9 cellular contexts compared by ENCODE assay signal in the genomic region with DNA sequence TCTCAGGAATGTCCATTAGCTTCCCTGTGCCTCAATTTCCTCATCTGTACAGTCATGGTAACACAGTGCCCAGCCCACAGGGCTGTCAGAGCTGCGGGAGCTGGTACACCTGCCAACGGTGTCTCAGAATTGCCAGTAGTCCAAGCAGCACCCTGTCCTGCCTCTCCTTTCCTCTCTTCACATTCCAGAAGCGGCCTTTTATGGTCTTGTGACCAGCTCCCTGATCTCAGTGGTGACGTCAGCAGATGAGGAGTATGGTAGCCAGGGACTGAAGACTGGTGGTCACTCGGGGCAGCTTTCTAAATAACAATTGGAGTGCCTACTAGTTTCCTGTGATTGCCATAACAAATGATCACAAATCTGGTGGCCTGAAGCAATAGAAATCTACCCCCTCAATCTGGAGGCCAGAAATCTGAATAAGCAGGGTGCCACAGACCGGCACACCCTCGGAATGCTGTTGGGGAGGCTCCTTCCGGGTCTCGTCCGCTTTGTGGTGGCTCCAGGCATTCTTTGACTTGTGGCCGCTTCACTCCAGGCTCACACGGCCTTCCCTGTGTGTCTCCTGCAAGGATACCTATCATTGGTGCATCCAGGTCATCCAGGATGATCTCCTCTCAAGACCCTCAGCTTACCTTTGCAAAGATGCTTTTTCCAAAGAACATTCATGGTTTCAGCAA. TPM values are rescaled to one million over a fixed set of nuclear protein-coding genes. Genes with fewer than 3 reads are reported as not detected.
DNase-seq lines count a peak whose midpoint lies in the region; ATAC-seq, FAIRE-seq and TF ChIP-seq lines count a peak whose summit lies in the region.
"Had no signal": no experiment of that assay in that cellular context is flagged by ENCODE, and none has a peak within 500 bp of the region (broad histone marks: within the 10 kb centered on the region; RNA-seq: fewer than 3 reads in every experiment).

No MANE protein-coding gene starts in this region.

- peak overlapping the region; percentile 99 for H3K27ac Mint-ChIP-seq in activated T-cell treated with anti-CD3 and anti-CD28 coated beads, Interleukin-2, amount 50 U/mL, for 24 hours
- H3K27ac Mint-ChIP-seq in activated T-helper 1 cell treated with anti-CD3 and anti-CD28 coated beads, Interleukin-12 subunit alpha, Interleukin-12 subunit beta, Interleukin-2, Interleukin-4 antibody, amounts not matched to agents 30 ng/mL and 10 ng/mL and 1 ng/mL, durations not matched to agents 14 hours and 24 hours and 36 hours, result peak overlapping the region; percentile 99
- H3K27ac Mint-ChIP-seq in stimulated activated memory B cell treated with anti-CD40 and anti-IgM and Interleukin-4, amounts not matched to agents 10 μg/mL and 1 μg/mL and 100 μg/mL, for 72 hours, result no peak overlapping the region

- no peak for DNase-seq in activated T-cell treated with anti-CD3 and anti-CD28 coated beads, Interleukin-2, amount 50 U/mL, for 24 hours
- no peak for DNase-seq in activated T-cell treated with anti-CD3 and anti-CD28 coated beads, Interleukin-2, amount 50 U/mL, for 48 hours
- DNase-seq in activated T-helper 1 cell treated with anti-CD3 and anti-CD28 coated beads, Interleukin-12 subunit alpha, Interleukin-12 subunit beta, Interleukin-2, Interleukin-4 antibody, amounts not matched to agents 30 ng/mL and 10 ng/mL and 1 ng/mL, durations not matched to agents 14 hours and 24 hours and 36 hours (ENCODE audit: low spot score), result no peak
- DNase-seq in foreskin melanocyte (peak; percentile 42), left lobe of liver (ENCODE audit: low spot score) (no peak), H54 (ENCODE audit: insufficient read length, low spot score) (no peak)
- no peak for DNase-seq in stimulated activated CD4-positive, alpha-beta T cell treated with anti-CD3 and anti-CD28 coated beads, Interleukin-2, amount 100 ng/mL, for 48 hours
- DNase-seq: activated gamma-delta T cell treated with Interleukin-2 at 50 U/mL for 16 hours had no signal

- intact Hi-C loops in activated T-helper 1 cell treated with anti-CD3 and anti-CD28 coated beads, Interleukin-12 subunit alpha, Interleukin-12 subunit beta, Interleukin-2, Interleukin-4 antibody, amounts not matched to agents 30 ng/mL and 10 ng/mL and 1 ng/mL, durations not matched to agents 14 hours and 24 hours and 36 hours (cut with micrococcal nuclease), result loop anchor here (2.0 kb wide), 1 partner anchor 194 kb away; the partner anchor contains the start of gene CTTN

- no peak for ATAC-seq in stimulated activated memory B cell treated with anti-CD40 and anti-IgM and Interleukin-4, amounts not matched to agents 10 μg/mL and 1 μg/mL and 100 μg/mL, for 72 hours
- ATAC-seq in left lobe of liver, result no peak

- H3K36me3 Mint-ChIP-seq in activated T-cell treated with anti-CD3 and anti-CD28 coated beads, Interleukin-2, amount 50 U/mL, for 24 hours (ENCODE audit: low read depth), result peaks cover 64% of the 10 kb centered on the region
- H3K36me3 Mint-ChIP-seq in activated T-helper 1 cell treated with anti-CD3 and anti-CD28 coated beads, Interleukin-12 subunit alpha, Interleukin-12 subunit beta, Interleukin-2, Interleukin-4 antibody, amounts not matched to agents 30 ng/mL and 10 ng/mL and 1 ng/mL, durations not matched to agents 14 hours and 24 hours and 36 hours (ENCODE audit: low read depth), result peaks cover 49% of the 10 kb centered on the region
- peaks cover 48% of the 10 kb centered on the region for H3K36me3 Mint-ChIP-seq in stimulated activated memory B cell treated with anti-CD40 and anti-IgM and Interleukin-4, amounts not matched to agents 10 μg/mL and 1 μg/mL and 100 μg/mL, for 72 hours

- peak overlapping the region; percentile 97 for H3K4me3 Mint-ChIP-seq in activated T-cell treated with anti-CD3 and anti-CD28 coated beads, Interleukin-2, amount 50 U/mL, for 24 hours
- H3K4me3 Mint-ChIP-seq in activated T-helper 1 cell treated with anti-CD3 and anti-CD28 coated beads, Interleukin-12 subunit alpha, Interleukin-12 subunit beta, Interleukin-2, Interleukin-4 antibody, amounts not matched to agents 30 ng/mL and 10 ng/mL and 1 ng/mL, durations not matched to agents 14 hours and 24 hours and 36 hours, result peak overlapping the region; percentile 99
- peak overlapping the region; percentile 90 for H3K4me3 Mint-ChIP-seq in stimulated activated memory B cell treated with anti-CD40 and anti-IgM and Interleukin-4, amounts not matched to agents 10 μg/mL and 1 μg/mL and 100 μg/mL, for 72 hours

- no peak for FAIRE-seq in H54 (lab: Jason Lieb, UNC)

- no peaks in the 10 kb centered on the region for H3K27me3 Mint-ChIP-seq in activated T-cell treated with anti-CD3 and anti-CD28 coated beads, Interleukin-2, amount 50 U/mL, for 24 hours
- H3K27me3 Mint-ChIP-seq in activated T-helper 1 cell treated with anti-CD3 and anti-CD28 coated beads, Interleukin-12 subunit alpha, Interleukin-12 subunit beta, Interleukin-2, Interleukin-4 antibody, amounts not matched to agents 30 ng/mL and 10 ng/mL and 1 ng/mL, durations not matched to agents 14 hours and 24 hours and 36 hours (ENCODE audit: insufficient read depth), result peaks cover 2% of the 10 kb centered on the region
- H3K27me3 Mint-ChIP-seq in stimulated activated memory B cell treated with anti-CD40 and anti-IgM and Interleukin-4, amounts not matched to agents 10 μg/mL and 1 μg/mL and 100 μg/mL, for 72 hours, result no peaks in the 10 kb centered on the region

- no peak for TF ChIP-seq POLR2A in H54 (IDR thresholded peaks at IDR 0.05; ENCODE audit: low read depth, low read length)

- peaks cover 60% of the 10 kb centered on the region for H3K4me1 Mint-ChIP-seq in activated T-cell treated with anti-CD3 and anti-CD28 coated beads, Interleukin-2, amount 50 U/mL, for 24 hours (ENCODE audit: low read depth)
- peaks cover 47% of the 10 kb centered on the region for H3K4me1 Mint-ChIP-seq in activated T-helper 1 cell treated with anti-CD3 and anti-CD28 coated beads, Interleukin-12 subunit alpha, Interleukin-12 subunit beta, Interleukin-2, Interleukin-4 antibody, amounts not matched to agents 30 ng/mL and 10 ng/mL and 1 ng/mL, durations not matched to agents 14 hours and 24 hours and 36 hours (ENCODE audit: low read depth)
- H3K4me1 Mint-ChIP-seq in stimulated activated memory B cell treated with anti-CD40 and anti-IgM and Interleukin-4, amounts not matched to agents 10 μg/mL and 1 μg/mL and 100 μg/mL, for 72 hours, result peaks cover 62% of the 10 kb centered on the region

- no peaks in the 10 kb centered on the region for H3K9me3 Mint-ChIP-seq in activated T-cell treated with anti-CD3 and anti-CD28 coated beads, Interleukin-2, amount 50 U/mL, for 24 hours
- no peaks in the 10 kb centered on the region for H3K9me3 Mint-ChIP-seq in activated T-helper 1 cell treated with anti-CD3 and anti-CD28 coated beads, Interleukin-12 subunit alpha, Interleukin-12 subunit beta, Interleukin-2, Interleukin-4 antibody, amounts not matched to agents 30 ng/mL and 10 ng/mL and 1 ng/mL, durations not matched to agents 14 hours and 24 hours and 36 hours
- H3K9me3 Mint-ChIP-seq in stimulated activated memory B cell treated with anti-CD40 and anti-IgM and Interleukin-4, amounts not matched to agents 10 μg/mL and 1 μg/mL and 100 μg/mL, for 72 hours, result no peaks in the 10 kb centered on the region

RNA-seq across cellular contexts. Expression of gene FADD, which starts 2.1 kb away (rescaled TPM):
- 47.9 and 51.8 TPM in 2 replicates for total RNA-seq in activated T-helper 1 cell treated with anti-CD3 and anti-CD28 coated beads, Interleukin-12 subunit alpha, Interleukin-12 subunit beta, Interleukin-2, Interleukin-4 antibody, amounts not matched to agents 30 ng/mL and 10 ng/mL and 1 ng/mL, durations not matched to agents 14 hours and 24 hours and 36 hours
- total RNA-seq in left lobe of liver, result 9.0 TPM
